Comparison of ENCODE assay signal across 1 cellular context in genomic region chr16:8730335-8730915, GRCh38.
TF ChIP-seq lines count a peak whose summit lies in the region.

No MANE protein-coding gene starts in this region.

TF ChIP-seq in H1, 55 proteins besides CTCF, POLR2A, EP300 and RAD21 (continued from another document):
- no peak for TF ChIP-seq RXRA (IDR thresholded peaks at IDR 0.05; ENCODE audit: insufficient read depth, low read depth, low read length)
- TF ChIP-seq RBBP5 (IDR thresholded peaks at IDR 0.05; ENCODE audit: borderline replicate concordance, low read depth, low read length), result no peak
- no peak for TF ChIP-seq SP1 (IDR thresholded peaks at IDR 0.05; ENCODE audit: low read depth, low read length)
- TF ChIP-seq RFX5 (IDR thresholded peaks at IDR 0.05; ENCODE audit: borderline replicate concordance, low read depth, low read length), result no peak
- TF ChIP-seq CHD1 (IDR thresholded peaks at IDR 0.05; ENCODE audit: low read depth, low read length), result no peak
- no peak for TF ChIP-seq EZH2 (IDR thresholded peaks at IDR 0.05; ENCODE audit: low read depth, low read length, severe bottlenecking)
- TF ChIP-seq CEBPB (IDR thresholded peaks at IDR 0.05; ENCODE audit: low read depth, low read length), result no peak
- no peak for TF ChIP-seq RNF2 (IDR thresholded peaks at IDR 0.05; ENCODE audit: borderline replicate concordance, low read depth, low read length, missing control alignments, poor library complexity, severe bottlenecking)
- no peak for TF ChIP-seq SUZ12 (IDR thresholded peaks at IDR 0.05; ENCODE audit: low read length)
- TF ChIP-seq CBX8 (IDR thresholded peaks at IDR 0.05; ENCODE audit: borderline replicate concordance, low read depth, low read length), result no peak
- TF ChIP-seq KDM5A (IDR thresholded peaks at IDR 0.05; ENCODE audit: low read length), result no peak
- TF ChIP-seq KDM1A (IDR thresholded peaks at IDR 0.05; ENCODE audit: borderline replicate concordance, low read length), result no peak
- no peak for TF ChIP-seq POLR2AphosphoS5 (IDR thresholded peaks at IDR 0.05; ENCODE audit: low read depth, low read length)
- no peak for TF ChIP-seq JUND (IDR thresholded peaks at IDR 0.05; ENCODE audit: low read length)
- no peak for TF ChIP-seq HDAC2 (IDR thresholded peaks at IDR 0.05; ENCODE audit: borderline replicate concordance in 1 of 2, low read depth in 2 of 2, low read length in 2 of 2)
